ENCODE assay signal across 14 cellular contexts in the genomic region with DNA sequence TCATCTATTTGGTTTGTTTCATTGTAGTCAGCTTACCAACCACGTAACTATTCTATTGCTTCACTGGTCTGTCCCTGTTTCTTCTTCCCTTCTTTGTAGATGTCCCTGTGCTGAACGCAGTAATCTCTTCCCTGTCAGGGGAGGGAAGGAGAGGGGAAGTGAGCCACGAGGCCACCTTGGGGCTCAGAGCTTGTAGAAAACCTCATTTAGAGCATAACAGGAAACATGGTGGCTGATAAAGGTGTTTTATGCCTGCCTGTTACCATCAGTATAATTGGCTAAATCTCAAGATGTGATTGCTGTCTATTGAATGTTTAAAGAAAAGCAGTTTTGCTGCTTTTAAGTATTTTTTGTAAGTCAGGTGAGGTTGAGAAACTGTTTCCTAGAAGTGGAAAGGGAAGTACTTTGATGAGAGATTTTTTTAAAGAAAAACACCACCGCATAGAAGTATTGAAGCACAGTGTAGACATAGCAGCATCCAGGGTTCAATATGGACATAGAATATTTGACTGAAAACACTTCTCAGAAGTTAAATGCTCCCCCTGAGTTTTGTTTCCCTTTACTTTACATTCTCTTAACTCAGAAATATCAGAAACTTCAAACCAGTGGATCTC. TPM values are rescaled to one million over a fixed set of nuclear protein-coding genes. Genes with fewer than 3 reads are reported as not detected.
DNase-seq lines count a peak whose midpoint lies in the region; ATAC-seq and TF ChIP-seq lines count a peak whose summit lies in the region.
"Had no signal": no experiment of that assay in that cellular context is flagged by ENCODE, and none has a peak within 500 bp of the region (broad histone marks: within the 10 kb centered on the region; RNA-seq: fewer than 3 reads in every experiment).

No MANE protein-coding gene starts in this region.

- H3K4me2 ChIP-seq in GM23338 = no peak overlapping the region
- H3K4me2 ChIP-seq: A549 had no signal

- H3K27ac Mint-ChIP-seq in activated CD8-positive, alpha-beta memory T cell treated with anti-CD3 and anti-CD28 coated beads, Interleukin-2, amount 10 ng/mL, durations not matched to agents 7 days and 5 days = peak overlapping the region; percentile 61
- peak overlapping the region; percentile 99 for H3K27ac Mint-ChIP-seq in activated naive CD8-positive, alpha-beta T cell
- peak overlapping the region; percentile 98 to 99 for H3K27ac Mint-ChIP-seq in stimulated activated naive CD8-positive, alpha-beta T cell treated with anti-CD3 and anti-CD28 coated beads, Interleukin-15, amount 100 ng/mL, for 72 hours
- no peak overlapping the region for H3K27ac Mint-ChIP-seq in GM23338

- ATAC-seq in activated CD8-positive, alpha-beta memory T cell treated with anti-CD3 and anti-CD28 coated beads, Interleukin-2, amount 10 ng/mL, durations not matched to agents 7 days and 5 days = peak; percentile 30
- peak; percentile 64 for ATAC-seq in stimulated activated naive CD8-positive, alpha-beta T cell treated with anti-CD3 and anti-CD28 coated beads, Interleukin-15, amount 100 ng/mL, for 72 hours
- ATAC-seq in left cardiac atrium (no peak), GM23338 (no peak)
- ATAC-seq: A549, gastroesophageal sphincter had no signal

- no peaks in the 10 kb centered on the region; the same call in 1 of the 2 replicates for H4K20me1 ChIP-seq in GM23338 (replicated peaks; ENCODE audit: insufficient read depth)

- H3F3A ChIP-seq in GM23338 (replicated peaks; ENCODE audit: low read depth) = no peaks in the 10 kb centered on the region

- H3K9me3 Mint-ChIP-seq in activated CD8-positive, alpha-beta memory T cell treated with anti-CD3 and anti-CD28 coated beads, Interleukin-2, amount 10 ng/mL, durations not matched to agents 7 days and 5 days (ENCODE audit: low read depth) = peaks cover 2% of the 10 kb centered on the region
- H3K9me3 Mint-ChIP-seq in activated naive CD8-positive, alpha-beta T cell (ENCODE audit: low read depth) = no peaks in the 10 kb centered on the region
- H3K9me3 Mint-ChIP-seq in stimulated activated naive CD8-positive, alpha-beta T cell treated with anti-CD3 and anti-CD28 coated beads, Interleukin-15, amount 100 ng/mL, for 72 hours = no peaks in the 10 kb centered on the region
- no peaks in the 10 kb centered on the region for H3K9me3 Mint-ChIP-seq in GM23338

- no peak overlapping the region for H2AFZ ChIP-seq in GM23338

- no peak overlapping the region for H3K27ac ChIP-seq in GM23338 (ENCODE audit: low read depth)
- H3K27ac ChIP-seq: A549, gastroesophageal sphincter had no signal

- peaks cover 33% of the 10 kb centered on the region for H3K36me3 ChIP-seq in GM23338 (ENCODE audit: insufficient read depth)

- DNase-seq in activated CD8-positive, alpha-beta memory T cell treated with anti-CD3 and anti-CD28 coated beads, Interleukin-2, amount 10 ng/mL, durations not matched to agents 7 days and 5 days = no peak
- DNase-seq in activated CD8-positive, alpha-beta memory T cell treated with anti-CD3 and anti-CD28 coated beads, Interleukin-2, amount 50 U/mL, for 48 hours = no peak
- peak; percentile 16 for DNase-seq in UCSD-AML1 (lab: John Stamatoyannopoulos, UW; ENCODE audit: unreplicated experiment)
- no peak for DNase-seq in stimulated activated naive CD8-positive, alpha-beta T cell treated with anti-CD3 and anti-CD28 coated beads, Interleukin-15, amount 100 ng/mL, for 72 hours
- no peak for DNase-seq in epidermal melanocyte (ENCODE audit: insufficient read length, low spot score)
- no peak for DNase-seq in left cardiac atrium
- no peak for DNase-seq in GM23338 (ENCODE audit: low spot score)
- DNase-seq: dermis blood vessel endothelial cell, DMS53, NCI-H1417, NCI-H82 had no signal

- no peak overlapping the region for H3K4me3 ChIP-seq in GM23338
- H3K4me3 ChIP-seq: A549, gastroesophageal sphincter had no signal

- no peak overlapping the region for H3K4me3 Mint-ChIP-seq in activated CD8-positive, alpha-beta memory T cell treated with anti-CD3 and anti-CD28 coated beads, Interleukin-2, amount 10 ng/mL, durations not matched to agents 7 days and 5 days
- H3K4me3 Mint-ChIP-seq in activated naive CD8-positive, alpha-beta T cell = peak overlapping the region; percentile 78
- H3K4me3 Mint-ChIP-seq in stimulated activated naive CD8-positive, alpha-beta T cell treated with anti-CD3 and anti-CD28 coated beads, Interleukin-15, amount 100 ng/mL, for 72 hours = peak overlapping the region; percentile 70 to 71
- no peak overlapping the region for H3K4me3 Mint-ChIP-seq in GM23338

- no peak for TF ChIP-seq CTCF in GM23338 (conservative IDR thresholded peaks at IDR 0.05; ENCODE audit: low read depth in 2 of 2)

- intact Hi-C loops in left cardiac atrium (cut with DNase I) = no loop called here

- H3K36me3 Mint-ChIP-seq in activated CD8-positive, alpha-beta memory T cell treated with anti-CD3 and anti-CD28 coated beads, Interleukin-2, amount 10 ng/mL, durations not matched to agents 7 days and 5 days = peaks cover 29% of the 10 kb centered on the region
- H3K36me3 Mint-ChIP-seq in activated naive CD8-positive, alpha-beta T cell = peaks cover 31% of the 10 kb centered on the region
- peaks cover 74% of the 10 kb centered on the region for H3K36me3 Mint-ChIP-seq in GM23338 (ENCODE audit: low read depth)

- H3K79me2 ChIP-seq in GM23338 (replicated peaks; ENCODE audit: insufficient read depth) = no peaks in the 10 kb centered on the region

- H3K9me2 ChIP-seq in GM23338 (ENCODE audit: insufficient read depth) = no peaks in the 10 kb centered on the region

- H3K4me1 Mint-ChIP-seq in activated CD8-positive, alpha-beta memory T cell treated with anti-CD3 and anti-CD28 coated beads, Interleukin-2, amount 10 ng/mL, durations not matched to agents 7 days and 5 days = peaks cover 14% of the 10 kb centered on the region
- H3K4me1 Mint-ChIP-seq in activated naive CD8-positive, alpha-beta T cell (ENCODE audit: low read depth) = peaks cover 81% of the 10 kb centered on the region
- H3K4me1 Mint-ChIP-seq in stimulated activated naive CD8-positive, alpha-beta T cell treated with anti-CD3 and anti-CD28 coated beads, Interleukin-15, amount 100 ng/mL, for 72 hours = peaks cover 61% of the 10 kb centered on the region
- no peaks in the 10 kb centered on the region for H3K4me1 Mint-ChIP-seq in GM23338

- no peaks in the 10 kb centered on the region for H3K27me3 ChIP-seq in GM23338 (ENCODE audit: insufficient read depth)
- H3K27me3 ChIP-seq: gastroesophageal sphincter had no signal

- no peaks in the 10 kb centered on the region for H3K4me1 ChIP-seq in GM23338 (ENCODE audit: insufficient read depth)
- H3K4me1 ChIP-seq: A549, gastroesophageal sphincter had no signal

- no peaks in the 10 kb centered on the region for H3K27me3 Mint-ChIP-seq in activated CD8-positive, alpha-beta memory T cell treated with anti-CD3 and anti-CD28 coated beads, Interleukin-2, amount 10 ng/mL, durations not matched to agents 7 days and 5 days
- H3K27me3 Mint-ChIP-seq in activated naive CD8-positive, alpha-beta T cell = no peaks in the 10 kb centered on the region
- H3K27me3 Mint-ChIP-seq in stimulated activated naive CD8-positive, alpha-beta T cell treated with anti-CD3 and anti-CD28 coated beads, Interleukin-15, amount 100 ng/mL, for 72 hours = no peaks in the 10 kb centered on the region
- peaks cover 3% of the 10 kb centered on the region for H3K27me3 Mint-ChIP-seq in GM23338 (ENCODE audit: insufficient read depth, low read depth, poor library complexity)

- CTCF ChIA-PET in activated CD8-positive, alpha-beta memory T cell treated with anti-CD3 and anti-CD28 coated beads, Interleukin-2, amount 10 ng/mL, durations not matched to agents 7 days and 5 days (lab: Charles Lee) = interaction anchor here (0.8 to 1.4 kb wide), 2 partner anchors 12 to 34 kb away, joined by 3 to 4 read pairs; no protein-coding TSS in a partner anchor

TF ChIP-seq in GM23338, 12 proteins besides CTCF, POLR2A, EP300 and RAD21:
- no peak for TF ChIP-seq CREB1 (CRISPR knock-in tag; IDR thresholded peaks at IDR 0.05; ENCODE audit: low read depth)
- TF ChIP-seq ZNF114 (CRISPR knock-in tag; IDR thresholded peaks at IDR 0.05) = no peak
- TF ChIP-seq EZH2phosphoT487 (IDR thresholded peaks at IDR 0.05; ENCODE audit: unreplicated experiment) = no peak
- no peak for TF ChIP-seq POLR2AphosphoS5 (IDR thresholded peaks at IDR 0.05; ENCODE audit: low read depth)
- TF ChIP-seq, protein P1, sequence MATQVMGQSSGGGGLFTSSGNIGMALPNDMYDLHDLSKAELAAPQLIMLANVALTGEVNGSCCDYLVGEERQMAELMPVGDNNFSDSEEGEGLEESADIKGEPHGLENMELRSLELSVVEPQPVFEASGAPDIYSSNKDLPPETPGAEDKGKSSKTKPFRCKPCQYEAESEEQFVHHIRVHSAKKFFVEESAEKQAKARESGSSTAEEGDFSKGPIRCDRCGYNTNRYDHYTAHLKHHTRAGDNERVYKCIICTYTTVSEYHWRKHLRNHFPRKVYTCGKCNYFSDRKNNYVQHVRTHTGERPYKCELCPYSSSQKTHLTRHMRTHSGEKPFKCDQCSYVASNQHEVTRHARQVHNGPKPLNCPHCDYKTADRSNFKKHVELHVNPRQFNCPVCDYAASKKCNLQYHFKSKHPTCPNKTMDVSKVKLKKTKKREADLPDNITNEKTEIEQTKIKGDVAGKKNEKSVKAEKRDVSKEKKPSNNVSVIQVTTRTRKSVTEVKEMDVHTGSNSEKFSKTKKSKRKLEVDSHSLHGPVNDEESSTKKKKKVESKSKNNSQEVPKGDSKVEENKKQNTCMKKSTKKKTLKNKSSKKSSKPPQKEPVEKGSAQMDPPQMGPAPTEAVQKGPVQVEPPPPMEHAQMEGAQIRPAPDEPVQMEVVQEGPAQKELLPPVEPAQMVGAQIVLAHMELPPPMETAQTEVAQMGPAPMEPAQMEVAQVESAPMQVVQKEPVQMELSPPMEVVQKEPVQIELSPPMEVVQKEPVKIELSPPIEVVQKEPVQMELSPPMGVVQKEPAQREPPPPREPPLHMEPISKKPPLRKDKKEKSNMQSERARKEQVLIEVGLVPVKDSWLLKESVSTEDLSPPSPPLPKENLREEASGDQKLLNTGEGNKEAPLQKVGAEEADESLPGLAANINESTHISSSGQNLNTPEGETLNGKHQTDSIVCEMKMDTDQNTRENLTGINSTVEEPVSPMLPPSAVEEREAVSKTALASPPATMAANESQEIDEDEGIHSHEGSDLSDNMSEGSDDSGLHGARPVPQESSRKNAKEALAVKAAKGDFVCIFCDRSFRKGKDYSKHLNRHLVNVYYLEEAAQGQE (IDR thresholded peaks at IDR 0.05; ENCODE audit: unreplicated experiment) = no peak

RNA-seq across cellular contexts. Expression of a gene that starts 59.7 kb away (rescaled TPM):
- 10 to 100 TPM; 19.2 to 26.0 TPM for total RNA-seq in activated CD8-positive, alpha-beta memory T cell treated with anti-CD3 and anti-CD28 coated beads, Interleukin-2, amount 10 ng/mL, durations not matched to agents 7 days and 5 days
- 10 to 100 TPM; 24.9 to 48.4 TPM for total RNA-seq in left cardiac atrium
- total RNA-seq in GM23338 (2014; rRNA removed; shearing (Covaris generic)) = 25.6 and 26.5 TPM in 2 replicates
- polyA plus RNA-seq in GM23338 (2016; fragmentation: Nextera tagmentation; extraction: Ambion mirVana) = 42.0 and 53.7 TPM in 2 replicates

Comparison
In these comparisons a context has a peak if more than half of its experiments do, and no peak if none do; other contexts are left out.
1. ATAC-seq: peak in activated CD8-positive, alpha-beta memory T cell treated with anti-CD3 and anti-CD28 coated beads, Interleukin-2, amount 10 ng/mL, durations not matched to agents 7 days and 5 days (single experiment) and stimulated activated naive CD8-positive, alpha-beta T cell treated with anti-CD3 and anti-CD28 coated beads, Interleukin-15, amount 100 ng/mL, for 72 hours (single experiment); none in left cardiac atrium (0 of 2) and GM23338 (single experiment).
2. H3K4me3 Mint-ChIP-seq: peak in activated naive CD8-positive, alpha-beta T cell (single experiment) and stimulated activated naive CD8-positive, alpha-beta T cell treated with anti-CD3 and anti-CD28 coated beads, Interleukin-15, amount 100 ng/mL, for 72 hours (2 of 2); none in activated CD8-positive, alpha-beta memory T cell treated with anti-CD3 and anti-CD28 coated beads, Interleukin-2, amount 10 ng/mL, durations not matched to agents 7 days and 5 days (single experiment) and GM23338 (single experiment).